1 cellular context compared by ENCODE assay signal in the genomic region with DNA sequence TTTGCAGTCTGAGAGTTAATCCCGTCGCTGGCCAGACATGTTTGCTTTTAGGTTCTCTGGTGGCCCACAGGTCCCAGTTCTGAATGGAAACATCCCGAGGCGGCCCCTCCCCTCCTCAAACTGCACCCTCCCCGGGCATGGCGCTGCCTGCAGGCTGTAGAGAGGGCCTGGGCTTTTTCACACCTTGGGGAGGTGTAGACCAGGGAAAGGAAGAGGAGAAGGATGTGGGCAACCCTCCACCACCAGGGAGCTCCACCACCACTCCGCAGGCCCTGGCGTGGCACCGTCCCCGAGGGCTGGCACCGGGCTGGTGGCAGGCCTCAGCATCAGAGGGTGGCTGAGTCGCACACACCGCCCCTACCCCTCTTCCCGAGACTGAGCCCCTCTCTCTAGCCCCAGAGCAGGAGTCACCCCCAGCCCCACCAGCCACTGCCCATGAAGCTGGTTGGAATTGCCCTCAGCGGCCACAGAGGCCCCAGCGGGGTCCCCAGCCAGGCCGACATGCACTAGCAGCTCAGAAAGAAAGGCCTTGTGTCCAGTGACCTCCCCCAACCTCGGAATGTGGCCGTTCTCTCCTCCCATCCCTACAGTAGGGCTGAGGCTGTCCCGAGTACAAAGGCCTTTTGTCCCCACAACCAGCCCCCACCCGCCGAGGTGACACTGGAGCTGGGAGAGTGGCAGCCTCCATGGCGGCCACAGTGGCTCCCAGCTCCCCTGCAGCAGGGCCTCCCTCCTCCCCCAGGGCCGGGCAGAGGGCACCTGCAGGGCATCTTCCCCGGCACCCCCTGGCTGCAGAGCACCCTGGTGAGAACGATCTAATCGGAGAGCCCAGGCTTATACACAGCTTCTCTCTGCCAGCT.
A peak's percentile ranks its signal among the peaks of the same experiment; 100 is the strongest.
TF ChIP-seq lines count a peak whose summit lies in the region.

No MANE protein-coding gene starts in this region.

TF ChIP-seq in HepG2, 621 proteins besides CTCF, POLR2A, EP300 and RAD21 (continued from another document and continues in another):
- TF ChIP-seq ZNF350 (CRISPR knock-in tag; IDR thresholded peaks at IDR 0.05; ENCODE audit: borderline replicate concordance, low read depth) (0 out of 2 replicates have a peak, but pooled peaks have one; percentile 35), GATAD1 (CRISPR knock-in tag; IDR thresholded peaks at IDR 0.05) (no peak; the same call in 1 of the 2 replicates), DMAP1 (CRISPR knock-in tag; IDR thresholded peaks at IDR 0.05) (peak; percentile 81; the same call in 1 of the 2 replicates), ZNF747 (CRISPR knock-in tag; IDR thresholded peaks at IDR 0.05; ENCODE audit: borderline replicate concordance) (0 out of 2 replicates have a peak, but pooled peaks have one; percentile 59), ZSCAN12 (CRISPR knock-in tag; IDR thresholded peaks at IDR 0.05) (no peak), ZNF878 (CRISPR knock-in tag; IDR thresholded peaks at IDR 0.05) (peak; percentile 62; the same call in 1 of the 2 replicates), FOSL2 (CRISPR knock-in tag; IDR thresholded peaks at IDR 0.05) (no peak; the same call in 1 of the 2 replicates), ZGPAT (CRISPR knock-in tag; IDR thresholded peaks at IDR 0.05) (peak; percentile 70; the same call in 1 of the 2 replicates), ZNF563 (CRISPR knock-in tag; IDR thresholded peaks at IDR 0.05) (0 out of 2 replicates have a peak, but pooled peaks have one; percentile 22), ZNF800 (CRISPR knock-in tag; IDR thresholded peaks at IDR 0.05) (peak; percentile 53; the same call in 1 of the 2 replicates), SKIL (CRISPR knock-in tag; IDR thresholded peaks at IDR 0.05; ENCODE audit: borderline replicate concordance) (peak; percentile 73), ZNF136 (CRISPR knock-in tag; IDR thresholded peaks at IDR 0.05; ENCODE audit: low read depth) (peak; percentile 21; the same call in 1 of the 2 replicates), XRCC5 (optimal IDR thresholded peaks at IDR 0.05; ENCODE audit: low read length) (peak; percentile 66), HMGA1 (CRISPR knock-in tag; conservative IDR thresholded peaks at IDR 0.05) (no peak), HOXD1 (CRISPR knock-in tag; IDR thresholded peaks at IDR 0.05) (0 out of 2 replicates have a peak, but pooled peaks have one; percentile 24), ZFP62 (CRISPR knock-in tag; IDR thresholded peaks at IDR 0.05) (no peak), EHMT2 (IDR thresholded peaks at IDR 0.05; ENCODE audit: borderline replicate concordance, low read depth, low read length) (0 out of 2 replicates have a peak, but pooled peaks have one; percentile 30), ZFYVE20 (CRISPR knock-in tag; IDR thresholded peaks at IDR 0.05; ENCODE audit: borderline replicate concordance, low read depth) (0 out of 2 replicates have a peak, but pooled peaks have one; percentile 48), FOXJ3 (CRISPR knock-in tag; IDR thresholded peaks at IDR 0.05; ENCODE audit: borderline replicate concordance) (peak; percentile 49; the same call in 1 of the 2 replicates), TIGD3 (CRISPR knock-in tag; IDR thresholded peaks at IDR 0.05; ENCODE audit: borderline replicate concordance) (no peak), ZFP36L1 (CRISPR knock-in tag; IDR thresholded peaks at IDR 0.05) (0 out of 2 replicates have a peak, but pooled peaks have one; percentile 27), PAX8 (CRISPR knock-in tag; IDR thresholded peaks at IDR 0.05; ENCODE audit: borderline replicate concordance) (no peak), SOX13 (IDR thresholded peaks at IDR 0.05) (peak; percentile 75; the same call in 1 of the 2 replicates), SOX13 (CRISPR knock-in tag; conservative IDR thresholded peaks at IDR 0.05 in 1 of 2, IDR thresholded peaks at IDR 0.05 in 1 of 2) (peak in 1 of 2 experiments; percentile 91; a peak in 2 of 4 replicates), CBX2 (IDR thresholded peaks at IDR 0.05; ENCODE audit: low read depth, low read length) (no peak), CBX2 (CRISPR knock-in tag; IDR thresholded peaks at IDR 0.05; ENCODE audit: low read depth) (peak; percentile 69; the same call in 1 of the 2 replicates), ZSCAN25 (CRISPR knock-in tag; IDR thresholded peaks at IDR 0.05) (peak; percentile 100), U2AF2 (IDR thresholded peaks at IDR 0.05; ENCODE audit: low read depth, low read length) (no peak), POLR2G (IDR thresholded peaks at IDR 0.05; ENCODE audit: low read depth, low read length) (peak; percentile 90)
- TF ChIP-seq, protein P1, sequence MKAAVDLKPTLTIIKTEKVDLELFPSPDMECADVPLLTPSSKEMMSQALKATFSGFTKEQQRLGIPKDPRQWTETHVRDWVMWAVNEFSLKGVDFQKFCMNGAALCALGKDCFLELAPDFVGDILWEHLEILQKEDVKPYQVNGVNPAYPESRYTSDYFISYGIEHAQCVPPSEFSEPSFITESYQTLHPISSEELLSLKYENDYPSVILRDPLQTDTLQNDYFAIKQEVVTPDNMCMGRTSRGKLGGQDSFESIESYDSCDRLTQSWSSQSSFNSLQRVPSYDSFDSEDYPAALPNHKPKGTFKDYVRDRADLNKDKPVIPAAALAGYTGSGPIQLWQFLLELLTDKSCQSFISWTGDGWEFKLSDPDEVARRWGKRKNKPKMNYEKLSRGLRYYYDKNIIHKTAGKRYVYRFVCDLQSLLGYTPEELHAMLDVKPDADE (CRISPR knock-in tag; IDR thresholded peaks at IDR 0.05): no peak
- TF ChIP-seq, protein P2, sequence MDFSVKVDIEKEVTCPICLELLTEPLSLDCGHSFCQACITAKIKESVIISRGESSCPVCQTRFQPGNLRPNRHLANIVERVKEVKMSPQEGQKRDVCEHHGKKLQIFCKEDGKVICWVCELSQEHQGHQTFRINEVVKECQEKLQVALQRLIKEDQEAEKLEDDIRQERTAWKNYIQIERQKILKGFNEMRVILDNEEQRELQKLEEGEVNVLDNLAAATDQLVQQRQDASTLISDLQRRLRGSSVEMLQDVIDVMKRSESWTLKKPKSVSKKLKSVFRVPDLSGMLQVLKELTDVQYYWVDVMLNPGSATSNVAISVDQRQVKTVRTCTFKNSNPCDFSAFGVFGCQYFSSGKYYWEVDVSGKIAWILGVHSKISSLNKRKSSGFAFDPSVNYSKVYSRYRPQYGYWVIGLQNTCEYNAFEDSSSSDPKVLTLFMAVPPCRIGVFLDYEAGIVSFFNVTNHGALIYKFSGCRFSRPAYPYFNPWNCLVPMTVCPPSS (IDR thresholded peaks at IDR 0.05): no peak
- TF ChIP-seq, protein P3, sequence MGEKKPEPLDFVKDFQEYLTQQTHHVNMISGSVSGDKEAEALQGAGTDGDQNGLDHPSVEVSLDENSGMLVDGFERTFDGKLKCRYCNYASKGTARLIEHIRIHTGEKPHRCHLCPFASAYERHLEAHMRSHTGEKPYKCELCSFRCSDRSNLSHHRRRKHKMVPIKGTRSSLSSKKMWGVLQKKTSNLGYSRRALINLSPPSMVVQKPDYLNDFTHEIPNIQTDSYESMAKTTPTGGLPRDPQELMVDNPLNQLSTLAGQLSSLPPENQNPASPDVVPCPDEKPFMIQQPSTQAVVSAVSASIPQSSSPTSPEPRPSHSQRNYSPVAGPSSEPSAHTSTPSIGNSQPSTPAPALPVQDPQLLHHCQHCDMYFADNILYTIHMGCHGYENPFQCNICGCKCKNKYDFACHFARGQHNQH (CRISPR knock-in tag; IDR thresholded peaks at IDR 0.05): peak; percentile 81; the same call in 1 of the 2 replicates
- TF ChIP-seq, protein P4, sequence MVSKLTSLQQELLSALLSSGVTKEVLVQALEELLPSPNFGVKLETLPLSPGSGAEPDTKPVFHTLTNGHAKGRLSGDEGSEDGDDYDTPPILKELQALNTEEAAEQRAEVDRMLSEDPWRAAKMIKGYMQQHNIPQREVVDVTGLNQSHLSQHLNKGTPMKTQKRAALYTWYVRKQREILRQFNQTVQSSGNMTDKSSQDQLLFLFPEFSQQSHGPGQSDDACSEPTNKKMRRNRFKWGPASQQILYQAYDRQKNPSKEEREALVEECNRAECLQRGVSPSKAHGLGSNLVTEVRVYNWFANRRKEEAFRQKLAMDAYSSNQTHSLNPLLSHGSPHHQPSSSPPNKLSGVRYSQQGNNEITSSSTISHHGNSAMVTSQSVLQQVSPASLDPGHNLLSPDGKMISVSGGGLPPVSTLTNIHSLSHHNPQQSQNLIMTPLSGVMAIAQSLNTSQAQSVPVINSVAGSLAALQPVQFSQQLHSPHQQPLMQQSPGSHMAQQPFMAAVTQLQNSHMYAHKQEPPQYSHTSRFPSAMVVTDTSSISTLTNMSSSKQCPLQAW (CRISPR knock-in tag; IDR thresholded peaks at IDR 0.05): no peak; the same call in 1 of the 2 replicates
- TF ChIP-seq, protein P5, sequence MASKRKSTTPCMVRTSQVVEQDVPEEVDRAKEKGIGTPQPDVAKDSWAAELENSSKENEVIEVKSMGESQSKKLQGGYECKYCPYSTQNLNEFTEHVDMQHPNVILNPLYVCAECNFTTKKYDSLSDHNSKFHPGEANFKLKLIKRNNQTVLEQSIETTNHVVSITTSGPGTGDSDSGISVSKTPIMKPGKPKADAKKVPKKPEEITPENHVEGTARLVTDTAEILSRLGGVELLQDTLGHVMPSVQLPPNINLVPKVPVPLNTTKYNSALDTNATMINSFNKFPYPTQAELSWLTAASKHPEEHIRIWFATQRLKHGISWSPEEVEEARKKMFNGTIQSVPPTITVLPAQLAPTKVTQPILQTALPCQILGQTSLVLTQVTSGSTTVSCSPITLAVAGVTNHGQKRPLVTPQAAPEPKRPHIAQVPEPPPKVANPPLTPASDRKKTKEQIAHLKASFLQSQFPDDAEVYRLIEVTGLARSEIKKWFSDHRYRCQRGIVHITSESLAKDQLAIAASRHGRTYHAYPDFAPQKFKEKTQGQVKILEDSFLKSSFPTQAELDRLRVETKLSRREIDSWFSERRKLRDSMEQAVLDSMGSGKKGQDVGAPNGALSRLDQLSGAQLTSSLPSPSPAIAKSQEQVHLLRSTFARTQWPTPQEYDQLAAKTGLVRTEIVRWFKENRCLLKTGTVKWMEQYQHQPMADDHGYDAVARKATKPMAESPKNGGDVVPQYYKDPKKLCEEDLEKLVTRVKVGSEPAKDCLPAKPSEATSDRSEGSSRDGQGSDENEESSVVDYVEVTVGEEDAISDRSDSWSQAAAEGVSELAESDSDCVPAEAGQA (IDR thresholded peaks at IDR 0.05; ENCODE audit: low read depth): peak; percentile 75
- TF ChIP-seq, protein P5 (CRISPR knock-in tag; IDR thresholded peaks at IDR 0.05; ENCODE audit: borderline replicate concordance): no peak
